Comparison of ENCODE assay signal across 9 cellular contexts in genomic region chr9:109498195-109499060, GRCh38. TPM values are rescaled to one million over a fixed set of nuclear protein-coding genes. Genes with fewer than 3 reads are reported as not detected.
A peak's percentile ranks its signal among the peaks of the same experiment; 100 is the strongest.
DNase-seq lines count a peak whose midpoint lies in the region; ATAC-seq and TF ChIP-seq lines count a peak whose summit lies in the region.
"Had no signal": no experiment of that assay in that cellular context is flagged by ENCODE, and none has a peak within 500 bp of the region (broad histone marks: within the 10 kb centered on the region; RNA-seq: fewer than 3 reads in every experiment).

Gene PTPN3, minus strand, starts transcription at chr9:109498307. Its CDS starts 34,873 bp downstream, at chr9:109463434.

- peak within 1 kb of the TSS; percentile 89 for H3K4me2 ChIP-seq in SK-N-SH

- H3K4me3 ChIP-seq in SK-N-SH (ENCODE audit: low read depth in 2 of 2, low read length in 1 of 2), result peak within 1 kb of the TSS; percentile 64 to 75
- H3K4me3 ChIP-seq in cardiac muscle cell, result peak within 1 kb of the TSS; percentile 23
- H3K4me3 ChIP-seq in retinal pigment epithelial cell (ENCODE audit: low read length), result peak within 1 kb of the TSS; percentile 55

- no peak within 1 kb of the TSS for H3K27ac ChIP-seq in SK-N-SH (ENCODE audit: low read depth in 2 of 2, low read length in 1 of 2)
- H3K27ac ChIP-seq in cardiac muscle cell, result no peak within 1 kb of the TSS

- peak; percentile 3 for DNase-seq in NCI-H1436 (lab: John Stamatoyannopoulos, UW)
- no peak for DNase-seq in NCI-H1436 treated with DMSO at 0.1 percent for 48 hours (lab: John Stamatoyannopoulos, UW)
- DNase-seq in SK-N-SH, result peak; percentile 80
- peak in 1 of 2 donors; percentile 34 for DNase-seq in cardiac muscle cell (ENCODE audit: low read depth in 1 of 2, low spot score in 1 of 2)
- DNase-seq in retinal pigment epithelial cell (ENCODE audit: low read depth), result no peak
- DNase-seq in NK-92 treated with Interleukin-12 subunit alpha and Interleukin-12 subunit beta, amount 100 ng/mL, for 24 hours (lab: John Stamatoyannopoulos, UW), result no peak
- DNase-seq: CD4-positive, CD25-positive, alpha-beta regulatory T cell had no signal

- H4K20me1 ChIP-seq in SK-N-SH (ENCODE audit: insufficient read depth), result no peaks in the 10 kb centered on the region

- peak within 1 kb of the TSS; percentile 60; the same call in 1 of the 2 replicates for H3K9ac ChIP-seq in SK-N-SH

- peaks cover 5% of the 10 kb centered on the region for H3F3A ChIP-seq in SK-N-SH (replicated peaks; ENCODE audit: insufficient read depth)

- no peak for ATAC-seq in HG03175 (IDR thresholded peaks at IDR 0.05; ENCODE audit: unreplicated experiment)
- no peak for ATAC-seq in GM19328 (IDR thresholded peaks at IDR 0.05; ENCODE audit: unreplicated experiment)

- H3K4me1 ChIP-seq in SK-N-SH (ENCODE audit: control insufficient read depth in 1 of 2, insufficient read depth in 2 of 2, low read depth in 1 of 2, low read length in 1 of 2), result peaks cover 0 to 18% of the 10 kb centered on the region in 2 experiments; a peak in 2 of 4 replicates
- no peaks in the 10 kb centered on the region for H3K4me1 ChIP-seq in cardiac muscle cell (ENCODE audit: low read depth)

- POLR2A ChIA-PET in SK-N-SH (lab: Yijun Ruan, JAX), result no interaction called here

- CTCF ChIA-PET in SK-N-SH (lab: Yijun Ruan, JAX), result interaction anchor here (1.0 to 4.3 kb wide), 5 partner anchors 11 to 58 kb away, joined by 3 to 23 read pairs (median 6); no protein-coding TSS in a partner anchor

- peaks cover 42% of the 10 kb centered on the region for H3K79me2 ChIP-seq in SK-N-SH (ENCODE audit: insufficient read depth)

- TF ChIP-seq CTCF in SK-N-SH (IDR thresholded peaks at IDR 0.05) (no peak), cardiac muscle cell (IDR thresholded peaks at IDR 0.05; ENCODE audit: low read depth, low read length) (no peak), retinal pigment epithelial cell (conservative IDR thresholded peaks at IDR 0.05; ENCODE audit: low read depth, low read length) (no peak)

- no peak for TF ChIP-seq EP300 in SK-N-SH (IDR thresholded peaks at IDR 0.05; ENCODE audit: borderline replicate concordance in 1 of 2, low read depth in 1 of 2, low read length in 1 of 2)

- H3K9me3 ChIP-seq in SK-N-SH (no peaks in the 10 kb centered on the region), cardiac muscle cell (ENCODE audit: low read depth) (no peaks in the 10 kb centered on the region)

- H3K27me3 ChIP-seq in SK-N-SH (ENCODE audit: insufficient read depth) (no peaks in the 10 kb centered on the region; the same call in 1 of the 2 replicates), cardiac muscle cell (peaks cover 95% of the 10 kb centered on the region)

- no peaks in the 10 kb centered on the region for H3K9me2 ChIP-seq in SK-N-SH

- 56% methylated on average over 16 of the region's 76 CpGs for WGBS in SK-N-SH (ENCODE audit: low lambda C conversion rate)

- no peak for TF ChIP-seq RAD21 in SK-N-SH (IDR thresholded peaks at IDR 0.05; ENCODE audit: low read length)

- H3K36me3 ChIP-seq in SK-N-SH (replicated peaks in 1 of 2; ENCODE audit: control insufficient read depth in 1 of 2, insufficient read depth in 2 of 2, low read length in 1 of 2) (no peaks in the 10 kb centered on the region), cardiac muscle cell (no peaks in the 10 kb centered on the region)

- H2AFZ ChIP-seq in SK-N-SH (ENCODE audit: low read depth), result peak within 1 kb of the TSS; percentile 94

TF ChIP-seq in SK-N-SH, 30 proteins besides CTCF, POLR2A, EP300 and RAD21:
- TF ChIP-seq ZBTB33 (IDR thresholded peaks at IDR 0.05; ENCODE audit: borderline replicate concordance, low read depth) (no peak), NRF1 (IDR thresholded peaks at IDR 0.05; ENCODE audit: low read depth, low read length) (peak; percentile 41)

RNA-seq across cellular contexts. Expression of gene PTPN3, which starts in this region (rescaled TPM):
- polyA plus RNA-seq in SK-N-SH (2012; rRNA removed) (7.5 and 7.8 TPM in 2 replicates), cardiac muscle cell (0.84 and 4.2 TPM in 2 replicates)
- polyA plus RNA-seq in SK-N-SH (2012; cell fraction: cytosol; rRNA removed), result 5.5 and 5.6 TPM in 2 replicates
- polyA plus RNA-seq in SK-N-SH (2012; cell fraction: nucleus; rRNA removed), result 16.7 and 19.9 TPM in 2 replicates
- total RNA-seq in cardiac muscle cell, result 2.1 and 2.2 TPM in 2 replicates

Comparison
In these comparisons a context has a peak if more than half of its experiments do, and no peak if none do; other contexts are left out.
1. DNase-seq: peak in NCI-H1436 (single experiment) and SK-N-SH (single experiment); none in NCI-H1436 treated with DMSO at 0.1 percent for 48 hours (single experiment), retinal pigment epithelial cell (single experiment) and NK-92 treated with Interleukin-12 subunit alpha and Interleukin-12 subunit beta, amount 100 ng/mL, for 24 hours (single experiment).
2. Peak in every context shown above with its lines, with median percentiles within 50 percentile points of each other: H3K4me3 ChIP-seq.